In genomic region chr7:91892821-91893340, GRCh38 we compare ENCODE assay signal across 11 cellular contexts. TPM values are rescaled to one million over a fixed set of nuclear protein-coding genes. Genes with fewer than 3 reads are reported as not detected.
DNase-seq lines count a peak whose midpoint lies in the region; ATAC-seq, FAIRE-seq and TF ChIP-seq lines count a peak whose summit lies in the region.
"Had no signal": no experiment of that assay in that cellular context is flagged by ENCODE, and none has a peak within 500 bp of the region (broad histone marks: within the 10 kb centered on the region; RNA-seq: fewer than 3 reads in every experiment).

No MANE protein-coding gene starts in this region.

- TF ChIP-seq CTCF in AG10803 (conservative IDR thresholded peaks at IDR 0.05; ENCODE audit: low read length): no peak

- no peak overlapping the region for H3K4me3 Mint-ChIP-seq in T-helper 17 cell
- H3K4me3 Mint-ChIP-seq: activated T-helper 1 cell treated with anti-CD3 and anti-CD28 coated beads, Interleukin-12 subunit alpha, Interleukin-12 subunit beta, Interleukin-2, Interleukin-4 antibody, amounts not matched to agents 30 ng/mL and 10 ng/mL and 1 ng/mL, durations not matched to agents 14 hours and 24 hours and 36 hours had no signal

- ATAC-seq in T-helper 17 cell (no peak), HG03442 (IDR thresholded peaks at IDR 0.05; ENCODE audit: unreplicated experiment) (no peak), HG03280 (IDR thresholded peaks at IDR 0.05; ENCODE audit: unreplicated experiment) (no peak)
- ATAC-seq: heart left ventricle had no signal

- no peak for FAIRE-seq in GM12892 (lab: Jason Lieb, UNC)

- peaks cover 4% of the 10 kb centered on the region; the same call in 1 of the 2 replicates for H3K4me1 ChIP-seq in HUES48 (ENCODE audit: control insufficient read depth, insufficient read depth, low read length)
- H3K4me1 ChIP-seq: heart left ventricle had no signal

- H3K9me3 ChIP-seq in HUES48 (ENCODE audit: control insufficient read depth, insufficient read depth, low read length) (peaks cover 5% of the 10 kb centered on the region; the same call in 1 of the 2 replicates), T-helper 17 cell (ENCODE audit: control insufficient read depth, low read length, poor library complexity, severe bottlenecking) (no peaks in the 10 kb centered on the region)
- H3K9me3 ChIP-seq: heart left ventricle had no signal

- no peaks in the 10 kb centered on the region for H3K36me3 ChIP-seq in HUES48 (ENCODE audit: control insufficient read depth, insufficient read depth, low read length)
- H3K36me3 ChIP-seq: heart left ventricle had no signal

- peaks cover 28% of the 10 kb centered on the region for H3K27me3 Mint-ChIP-seq in T-helper 17 cell

- peak overlapping the region; percentile 85 for H3K27ac ChIP-seq in HUES48 (ENCODE audit: low read depth, low read length)
- H3K27ac ChIP-seq: heart left ventricle, skin epidermis had no signal

- DNase-seq in AG10803 (ENCODE audit: low read depth) (peak; percentile 24), T-helper 17 cell (no peak), iPS-NIHi11 (ENCODE audit: low spot score) (peak; percentile 23), GM12892 (ENCODE audit: insufficient read length) (no peak), SIG-M5 treated with dmso at 0.1 percent for 504 hours (lab: John Stamatoyannopoulos, UW; ENCODE audit: unreplicated experiment) (no peak)
- DNase-seq: heart left ventricle had no signal

- peaks cover 2% of the 10 kb centered on the region for H3K36me3 Mint-ChIP-seq in T-helper 17 cell (ENCODE audit: low read depth)

- H3K4me1 Mint-ChIP-seq in T-helper 17 cell: no peaks in the 10 kb centered on the region

- H3K27ac Mint-ChIP-seq in T-helper 17 cell: peak overlapping the region; percentile 34
- H3K27ac Mint-ChIP-seq: activated T-helper 1 cell treated with anti-CD3 and anti-CD28 coated beads, Interleukin-12 subunit alpha, Interleukin-12 subunit beta, Interleukin-2, Interleukin-4 antibody, amounts not matched to agents 30 ng/mL and 10 ng/mL and 1 ng/mL, durations not matched to agents 14 hours and 24 hours and 36 hours had no signal

- no peaks in the 10 kb centered on the region for H3K27me3 ChIP-seq in HUES48 (ENCODE audit: control insufficient read depth, insufficient read depth, low read length)

- no peak overlapping the region for H3K4me3 ChIP-seq in AG10803 (ENCODE audit: low read length)
- no peak overlapping the region for H3K4me3 ChIP-seq in HUES48 (ENCODE audit: low read depth, low read length)
- H3K4me3 ChIP-seq: heart left ventricle, skin epidermis had no signal

- no peak for TF ChIP-seq POLR2A in GM12892 (IDR thresholded peaks at IDR 0.05; ENCODE audit: low read depth, low read length)

- no peak overlapping the region for H3K9ac ChIP-seq in HUES48 (ENCODE audit: low read depth, low read length)

RNA-seq across cellular contexts. Expression of gene MTERF1, which starts 12.4 kb away (rescaled TPM):
- 10 to 100 TPM; 15.4 to 20.3 TPM for total RNA-seq in T-helper 17 cell
- 18.1 TPM for polyA plus RNA-seq in GM12892 (2012; ENCODE audit: missing spikeins)

RNA-seq across cellular contexts. Expression of gene AKAP9, which starts 47.8 kb away (rescaled TPM):
- total RNA-seq in T-helper 17 cell: 10 to 100 TPM; 70.3 to 74.3 TPM
- polyA plus RNA-seq in GM12892 (2012; ENCODE audit: missing spikeins): 26.4 TPM

Comparison
In these comparisons a context has a peak if more than half of its experiments do, and no peak if none do; other contexts are left out.
1. DNase-seq: peak in AG10803 (single experiment) and iPS-NIHi11 (single experiment); none in T-helper 17 cell (0 of 3), GM12892 (single experiment) and SIG-M5 treated with dmso at 0.1 percent for 504 hours (single experiment).